In the genomic region with DNA sequence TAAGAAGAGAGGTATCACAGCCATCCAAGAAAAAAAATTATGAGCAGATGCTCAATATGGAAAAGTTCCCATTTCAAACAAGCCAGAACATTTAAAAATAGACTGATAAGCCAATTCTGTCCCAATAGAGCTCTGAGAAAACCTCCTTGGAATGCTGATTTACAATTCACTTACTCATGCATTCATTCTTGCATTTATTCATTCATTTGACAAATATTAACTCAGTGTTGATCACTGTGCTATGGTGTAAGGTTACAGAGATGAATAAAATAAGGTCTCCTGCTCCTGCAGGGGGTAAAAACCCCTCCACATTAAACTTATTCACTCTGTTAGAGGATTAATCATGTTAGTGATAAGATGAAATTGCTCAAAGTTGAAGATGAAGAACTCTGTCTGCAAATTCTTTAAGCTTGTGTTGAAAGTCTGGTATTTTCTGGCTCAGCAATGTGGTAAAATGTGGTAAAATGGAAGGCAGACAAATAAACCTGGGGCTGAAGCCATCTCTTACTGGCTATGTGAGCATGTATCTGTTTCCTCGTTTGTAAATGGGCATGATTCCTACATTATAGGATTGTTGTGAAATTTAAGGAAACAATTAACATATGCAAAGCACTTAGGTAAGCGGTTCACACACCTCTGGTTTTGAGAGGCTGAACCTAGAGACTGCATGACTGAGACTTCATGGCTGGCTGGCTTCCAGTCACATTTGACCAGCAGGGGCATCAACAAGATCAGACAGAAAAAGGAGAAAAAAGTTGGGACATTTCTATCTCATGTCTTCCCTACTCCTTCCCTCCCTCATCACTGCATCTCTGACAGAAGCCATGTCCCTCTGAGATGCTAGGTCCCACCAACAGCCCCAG, we compare ENCODE assay signal across 15 cellular contexts. TPM values are rescaled to one million over a fixed set of nuclear protein-coding genes. Genes with fewer than 3 reads are reported as not detected.
DNase-seq lines count a peak whose midpoint lies in the region; ATAC-seq and TF ChIP-seq lines count a peak whose summit lies in the region.
"Had no signal": no experiment of that assay in that cellular context is flagged by ENCODE, and none has a peak within 500 bp of the region (broad histone marks: within the 10 kb centered on the region; RNA-seq: fewer than 3 reads in every experiment).

No MANE protein-coding gene starts in this region.

- ATAC-seq in GM23338 (no peak), HG02970 (IDR thresholded peaks at IDR 0.05; ENCODE audit: low FRiP score, unreplicated experiment) (no peak)

- H3K9me2 ChIP-seq in GM23338 (ENCODE audit: insufficient read depth): peaks cover 4% of the 10 kb centered on the region; the same call in 1 of the 2 replicates

- H3K36me3 ChIP-seq in GM23338 (ENCODE audit: insufficient read depth) (no peaks in the 10 kb centered on the region), adrenal gland (replicated peaks in 1 of 2) (no peaks in the 10 kb centered on the region)
- H3K36me3 ChIP-seq: BE2C had no signal

- H3K27me3 ChIP-seq in GM23338 (ENCODE audit: insufficient read depth) (no peaks in the 10 kb centered on the region), adrenal gland (no peaks in the 10 kb centered on the region)
- H3K27me3 ChIP-seq: BE2C had no signal

- H3K9me3 ChIP-seq in adrenal gland (replicated peaks in 1 of 3): no peaks in the 10 kb centered on the region
- H3K9me3 ChIP-seq: BE2C had no signal

- no peaks in the 10 kb centered on the region for H3F3A ChIP-seq in GM23338 (replicated peaks; ENCODE audit: low read depth)

- H3K27me3 Mint-ChIP-seq in GM23338 (ENCODE audit: insufficient read depth, low read depth, poor library complexity): no peaks in the 10 kb centered on the region
- H3K27me3 Mint-ChIP-seq: IgD-negative memory B cell had no signal

- DNase-seq in AG04449 (ENCODE audit: low read depth, low spot score) (peak; percentile 59), GM23338 (ENCODE audit: low spot score) (peak; percentile 17), amniotic epithelial cell (ENCODE audit: low read depth) (peak; percentile 44), glomerular visceral epithelial cell (ENCODE audit: extremely low spot score) (peak; percentile 6), NCI-H748 (lab: John Stamatoyannopoulos, UW; ENCODE audit: unreplicated experiment) (no peak), adrenal gland (no peak), NCI-H2107 (lab: John Stamatoyannopoulos, UW) (no peak)
- DNase-seq: activated CD4-positive, alpha-beta T cell treated with anti-CD3 and anti-CD28 coated beads for 1 hour; BE2C; islet precursor cell; NCI-H1105; posterior cingulate gyrus; stimulated activated CD4-positive, alpha-beta T cell treated with anti-CD3 and anti-CD28 coated beads, Interleukin-12 subunit alpha, Interleukin-12 subunit beta, amount 100 ng/mL, for 4 hours had no signal

- intact Hi-C loops in adrenal gland (cut with DNase I): no loop called here

- H3K4me1 ChIP-seq in GM23338 (ENCODE audit: insufficient read depth): peaks cover 23% of the 10 kb centered on the region
- H3K4me1 ChIP-seq in adrenal gland (replicated peaks in 1 of 2): no peaks in the 10 kb centered on the region
- H3K4me1 ChIP-seq: BE2C had no signal

- H3K27ac ChIP-seq in GM23338 (ENCODE audit: low read depth): no peak overlapping the region
- H3K27ac ChIP-seq in adrenal gland: no peak overlapping the region

- peaks cover 11% of the 10 kb centered on the region for H3K9me3 Mint-ChIP-seq in GM23338

- no peak for TF ChIP-seq POLR2A in adrenal gland (IDR thresholded peaks at IDR 0.05)

- H2AFZ ChIP-seq in GM23338: no peak overlapping the region

- no peaks in the 10 kb centered on the region for H4K20me1 ChIP-seq in GM23338 (replicated peaks; ENCODE audit: insufficient read depth)

- no peak overlapping the region for H3K27ac Mint-ChIP-seq in GM23338
- H3K27ac Mint-ChIP-seq: IgD-negative memory B cell had no signal

- no peak for TF ChIP-seq CTCF in AG04449 (IDR thresholded peaks at IDR 0.05; ENCODE audit: insufficient read depth, low read length, missing control alignments)
- peak in 1 of 2 experiments; percentile 23; a peak in 2 of 4 replicates for TF ChIP-seq CTCF in GM23338 (conservative IDR thresholded peaks at IDR 0.05; ENCODE audit: low read depth in 2 of 2)
- no peak for TF ChIP-seq CTCF in adrenal gland (IDR thresholded peaks at IDR 0.05)

- POLR2A ChIA-PET in AG04449 (lab: Yijun Ruan, JAX): no interaction called here

- peaks cover 22% of the 10 kb centered on the region for H3K4me1 Mint-ChIP-seq in GM23338
- H3K4me1 Mint-ChIP-seq: IgD-negative memory B cell had no signal

- H3K4me3 ChIP-seq in AG04449 (ENCODE audit: low read depth, low read length): no peak overlapping the region
- H3K4me3 ChIP-seq in GM23338: no peak overlapping the region
- H3K4me3 ChIP-seq in adrenal gland: no peak overlapping the region

- H3K36me3 Mint-ChIP-seq in GM23338 (ENCODE audit: low read depth): peaks cover 8% of the 10 kb centered on the region; the same call in 2 of the 3 replicates

- H3K4me3 Mint-ChIP-seq in GM23338: no peak overlapping the region
- H3K4me3 Mint-ChIP-seq: IgD-negative memory B cell had no signal

- no peaks in the 10 kb centered on the region for H3K79me2 ChIP-seq in GM23338 (replicated peaks; ENCODE audit: insufficient read depth)

- CTCF ChIA-PET in AG04449 (lab: Yijun Ruan, JAX): no interaction called here

- H3K4me2 ChIP-seq in GM23338: no peak overlapping the region

- 55 to 67% (median 61%) methylated on average over 2 of the region's 2 CpGs for WGBS in adrenal gland, 4 donors

TF ChIP-seq in GM23338, 12 proteins besides CTCF, POLR2A, EP300 and RAD21 (continues in another document):
- TF ChIP-seq REST (IDR thresholded peaks at IDR 0.05; ENCODE audit: unreplicated experiment): no peak
- TF ChIP-seq, protein P1, sequence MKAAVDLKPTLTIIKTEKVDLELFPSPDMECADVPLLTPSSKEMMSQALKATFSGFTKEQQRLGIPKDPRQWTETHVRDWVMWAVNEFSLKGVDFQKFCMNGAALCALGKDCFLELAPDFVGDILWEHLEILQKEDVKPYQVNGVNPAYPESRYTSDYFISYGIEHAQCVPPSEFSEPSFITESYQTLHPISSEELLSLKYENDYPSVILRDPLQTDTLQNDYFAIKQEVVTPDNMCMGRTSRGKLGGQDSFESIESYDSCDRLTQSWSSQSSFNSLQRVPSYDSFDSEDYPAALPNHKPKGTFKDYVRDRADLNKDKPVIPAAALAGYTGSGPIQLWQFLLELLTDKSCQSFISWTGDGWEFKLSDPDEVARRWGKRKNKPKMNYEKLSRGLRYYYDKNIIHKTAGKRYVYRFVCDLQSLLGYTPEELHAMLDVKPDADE (IDR thresholded peaks at IDR 0.05): no peak

RNA-seq across cellular contexts. Expression of gene DAB1, which starts 45.0 kb away (rescaled TPM):
- 13.2 and 14.5 TPM in 2 replicates for total RNA-seq in GM23338 (2014; rRNA removed; shearing (Covaris generic))
- 9.5 and 12.8 TPM in 2 replicates for polyA plus RNA-seq in GM23338 (2016; fragmentation: Nextera tagmentation; extraction: Ambion mirVana)
- 1 to 10 TPM in 1 of 8 donors, under 1 TPM in 5, not detected in 2; 0.04 to 2.1 (median 0.42) TPM for total RNA-seq in adrenal gland
- 1 to 10 TPM in 1 of 3 donors, under 1 TPM in 2; 0.57 to 1.4 (median 0.97) TPM for polyA plus RNA-seq in adrenal gland

Comparison
In these comparisons a context has a peak if more than half of its experiments do, and no peak if none do; other contexts are left out.
1. DNase-seq: peak in AG04449 (single experiment), GM23338 (single experiment), amniotic epithelial cell (single experiment) and glomerular visceral epithelial cell (single experiment); none in NCI-H748 (single experiment), adrenal gland (0 of 7) and NCI-H2107 (single experiment).